ENCODE assay signal across 26 cellular contexts in genomic region chr13:97401421-97401820, GRCh38. TPM values are rescaled to one million over a fixed set of nuclear protein-coding genes. Genes with fewer than 3 reads are reported as not detected.
A peak's percentile ranks its signal among the peaks of the same experiment; 100 is the strongest.
DNase-seq lines count a peak whose midpoint lies in the region; ATAC-seq, FAIRE-seq and TF ChIP-seq lines count a peak whose summit lies in the region.
"Had no signal": no experiment of that assay in that cellular context is flagged by ENCODE, and none has a peak within 500 bp of the region (broad histone marks: within the 10 kb centered on the region; RNA-seq: fewer than 3 reads in every experiment).

No MANE protein-coding gene starts in this region.

- ATAC-seq in foreskin keratinocyte (peak; percentile 37), GM19328 (IDR thresholded peaks at IDR 0.05; ENCODE audit: unreplicated experiment) (no peak), HG02623 (IDR thresholded peaks at IDR 0.05; ENCODE audit: unreplicated experiment) (no peak)
- ATAC-seq: GM12878 had no signal

- no peaks in the 10 kb centered on the region for H3K27me3 ChIP-seq in foreskin keratinocyte
- H3K27me3 ChIP-seq: BLaER1 had no signal

- TF ChIP-seq CTCF in foreskin keratinocyte (conservative IDR thresholded peaks at IDR 0.05) = no peak

- H3K27ac ChIP-seq in foreskin keratinocyte = no peak overlapping the region
- H3K27ac ChIP-seq: BLaER1 had no signal

- FAIRE-seq in urothelium cell line (lab: Jason Lieb, UNC) = peak; percentile 46
- FAIRE-seq: A204.1, GM12878, GM12892, GM18507 had no signal

- DNase-seq in NCI-H226 (peak; percentile 31), foreskin keratinocyte (no peak), urothelium cell line (ENCODE audit: low spot score) (no peak), occipital lobe (lab: John Stamatoyannopoulos, UW) (no peak)
- DNase-seq: 8988T; ACHN; BE2C; C1 segment of cervical spinal cord; CD4-positive, alpha-beta memory T cell; CD4-positive, CD25-positive, alpha-beta regulatory T cell; CD8-positive, alpha-beta memory T cell; COR-L47; DMS 273 treated with DMSO at 0.1 percent for 48 hours; DMS153; DMS53; DMS79; DND-41; EL; GDM1 had no signal

- H3K4me1 ChIP-seq in foreskin keratinocyte = no peaks in the 10 kb centered on the region
- H3K4me1 ChIP-seq: BE2C, BLaER1 had no signal

RNA-seq across cellular contexts. Expression of gene RAP2A, which starts 32.5 kb away (rescaled TPM):
- total RNA-seq in foreskin keratinocyte = 21.9 and 23.7 TPM in 2 replicates
- 5.1 and 5.9 TPM in 2 replicates for polyA plus RNA-seq in foreskin keratinocyte
- 397 TPM for total RNA-seq in occipital lobe

Comparison
In these comparisons a context has a peak if more than half of its experiments do, and no peak if none do; other contexts are left out.
1. RNA of gene RAP2A, which starts 32.5 kb away (total RNA-seq): 397 TPM in occipital lobe (single experiment); 21.9 to 23.7 TPM in foreskin keratinocyte; every median in the first group is over 10 times any median in the second.